19 cellular contexts compared by ENCODE assay signal in genomic region chr12:132284618-132285310, GRCh38. TPM values are rescaled to one million over a fixed set of nuclear protein-coding genes. Genes with fewer than 3 reads are reported as not detected.
DNase-seq lines count a peak whose midpoint lies in the region; ATAC-seq and TF ChIP-seq lines count a peak whose summit lies in the region.
"Had no signal": no experiment of that assay in that cellular context is flagged by ENCODE, and none has a peak within 500 bp of the region (broad histone marks: within the 10 kb centered on the region; RNA-seq: fewer than 3 reads in every experiment).

No MANE protein-coding gene starts in this region.

- CTCF ChIA-PET in HEK293 (lab: Yijun Ruan, JAX) = interaction anchor here (0.6 to 1.4 kb wide), 7 partner anchors 10 to 1173 kb away, joined by 3 to 8 read pairs (median 3); no protein-coding TSS in a partner anchor
- CTCF ChIA-PET in RWPE1 (lab: Yijun Ruan, JAX) = interaction anchor here (0.6 to 1.5 kb wide), 5 partner anchors 9 to 714 kb away, joined by 3 to 5 read pairs (median 4); no protein-coding TSS in a partner anchor

- POLR2A ChIA-PET in HEK293 (lab: Yijun Ruan, JAX) = no interaction called here
- POLR2A ChIA-PET in RWPE1 (lab: Yijun Ruan, JAX; ENCODE audit: low non-redundant PET) = no interaction called here

- no peaks in the 10 kb centered on the region for H3K9me3 ChIP-seq in HEK293 (ENCODE audit: control insufficient read depth, insufficient read depth, low read depth, low read length)
- H3K9me3 ChIP-seq: left ventricle myocardium inferior, ovary, suprapubic skin had no signal

- H3K27ac ChIP-seq in HEK293 (ENCODE audit: extremely low read depth, low read depth, low read length) (no peak overlapping the region), RWPE1 (peak overlapping the region; percentile 86), foreskin keratinocyte (peak overlapping the region; percentile 12), brain microvascular endothelial cell (no peak overlapping the region)
- H3K27ac ChIP-seq: left ventricle myocardium inferior, ovary, suprapubic skin had no signal

- H3K27me3 ChIP-seq in foreskin keratinocyte (peaks cover 31% of the 10 kb centered on the region), brain microvascular endothelial cell (replicated peaks) (peaks cover 23% of the 10 kb centered on the region)
- H3K27me3 ChIP-seq: ovary had no signal

- peak; percentile 91 for ATAC-seq in foreskin keratinocyte
- ATAC-seq: activated naive CD8-positive, alpha-beta T cell treated with anti-CD3 and anti-CD28 coated beads, Interleukin-2, amount 50 U/mL, for 24 hours; activated T-helper 17 cell treated with anti-CD3 and anti-CD28 coated beads, Interleukin-2, amount 50 U/mL, for 72 hours had no signal

- in situ Hi-C loops in ACHN (cut with HindIII; ENCODE audit: low pct_ligation_motif_present, low pct_unique_long_range_greater_than_20kb, low sequenced_read_pairs) (no loop called here), brain microvascular endothelial cell (cut with HindIII; ENCODE audit: low pct_ligation_motif_present, low sequenced_read_pairs) (loop anchor here (5.0 kb wide), 1 partner anchor 38 kb away; no protein-coding TSS in a partner anchor)

- peak; percentile 77 for DNase-seq in ACHN
- DNase-seq in RWPE1 (ENCODE audit: low spot score) = peak; percentile 92
- peak; percentile 64 to 76 for DNase-seq in foreskin keratinocyte
- no peak for DNase-seq in NCI-H524 treated with DMSO at 0.1 percent for 48 hours (lab: John Stamatoyannopoulos, UW)
- DNase-seq in DMS53 (lab: John Stamatoyannopoulos, UW) = no peak
- no peak for DNase-seq in brain microvascular endothelial cell
- no peak for DNase-seq in iPS-NIHi7 (ENCODE audit: extremely low spot score)
- DNase-seq: activated naive CD8-positive, alpha-beta T cell treated with anti-CD3 and anti-CD28 coated beads, Interleukin-2, amount 50 U/mL, for 24 hours; central memory CD4-positive, alpha-beta T cell; effector CD8-positive, alpha-beta T cell; Karpas-422; left ventricle myocardium inferior; NCI-H1694; NCI-H446 treated with DMSO at 0.1 percent for 48 hours; ovary; small intestine had no signal

- no peak overlapping the region for H3K4me3 ChIP-seq in HEK293 (ENCODE audit: low read depth, low read length)
- no peak overlapping the region for H3K4me3 ChIP-seq in brain microvascular endothelial cell (ENCODE audit: low read depth, low read length)
- H3K4me3 ChIP-seq: left ventricle myocardium inferior, ovary, suprapubic skin had no signal

- no peaks in the 10 kb centered on the region for H3K36me3 ChIP-seq in HEK293 (ENCODE audit: control insufficient read depth in 2 of 2, insufficient read depth in 1 of 2, low read length in 2 of 2)
- no peaks in the 10 kb centered on the region for H3K36me3 ChIP-seq in brain microvascular endothelial cell (replicated peaks)
- H3K36me3 ChIP-seq: left ventricle myocardium inferior, ovary, suprapubic skin had no signal

- no peak for TF ChIP-seq CTCF in HEK293 (tag by site-specific recombination; IDR thresholded peaks at IDR 0.05)
- no peak for TF ChIP-seq CTCF in RWPE1 (conservative IDR thresholded peaks at IDR 0.05; ENCODE audit: low read depth)
- TF ChIP-seq CTCF in foreskin keratinocyte (conservative IDR thresholded peaks at IDR 0.05) = no peak
- TF ChIP-seq CTCF in brain microvascular endothelial cell (IDR thresholded peaks at IDR 0.05; ENCODE audit: low read depth, low read length, missing control alignments) = no peak

- H3K4me1 ChIP-seq in HEK293 (ENCODE audit: control insufficient read depth, insufficient read depth, low read length) (no peaks in the 10 kb centered on the region), foreskin keratinocyte (no peaks in the 10 kb centered on the region)

TF ChIP-seq in HEK293, 187 proteins besides CTCF, POLR2A, EP300 and RAD21:
- peak; percentile 75 for TF ChIP-seq ZIC2 (tag by site-specific recombination; IDR thresholded peaks at IDR 0.05)
- TF ChIP-seq, protein P1, sequence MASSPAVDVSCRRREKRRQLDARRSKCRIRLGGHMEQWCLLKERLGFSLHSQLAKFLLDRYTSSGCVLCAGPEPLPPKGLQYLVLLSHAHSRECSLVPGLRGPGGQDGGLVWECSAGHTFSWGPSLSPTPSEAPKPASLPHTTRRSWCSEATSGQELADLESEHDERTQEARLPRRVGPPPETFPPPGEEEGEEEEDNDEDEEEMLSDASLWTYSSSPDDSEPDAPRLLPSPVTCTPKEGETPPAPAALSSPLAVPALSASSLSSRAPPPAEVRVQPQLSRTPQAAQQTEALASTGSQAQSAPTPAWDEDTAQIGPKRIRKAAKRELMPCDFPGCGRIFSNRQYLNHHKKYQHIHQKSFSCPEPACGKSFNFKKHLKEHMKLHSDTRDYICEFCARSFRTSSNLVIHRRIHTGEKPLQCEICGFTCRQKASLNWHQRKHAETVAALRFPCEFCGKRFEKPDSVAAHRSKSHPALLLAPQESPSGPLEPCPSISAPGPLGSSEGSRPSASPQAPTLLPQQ (tag by site-specific recombination; IDR thresholded peaks at IDR 0.05) = peak; percentile 62; the same call in 1 of the 2 replicates
- no peak for TF ChIP-seq ZNF501 (tag by site-specific recombination; IDR thresholded peaks at IDR 0.05)
- TF ChIP-seq ZFP69B (tag by site-specific recombination; IDR thresholded peaks at IDR 0.05) = peak; percentile 52; the same call in 1 of the 2 replicates
- TF ChIP-seq, protein P2, sequence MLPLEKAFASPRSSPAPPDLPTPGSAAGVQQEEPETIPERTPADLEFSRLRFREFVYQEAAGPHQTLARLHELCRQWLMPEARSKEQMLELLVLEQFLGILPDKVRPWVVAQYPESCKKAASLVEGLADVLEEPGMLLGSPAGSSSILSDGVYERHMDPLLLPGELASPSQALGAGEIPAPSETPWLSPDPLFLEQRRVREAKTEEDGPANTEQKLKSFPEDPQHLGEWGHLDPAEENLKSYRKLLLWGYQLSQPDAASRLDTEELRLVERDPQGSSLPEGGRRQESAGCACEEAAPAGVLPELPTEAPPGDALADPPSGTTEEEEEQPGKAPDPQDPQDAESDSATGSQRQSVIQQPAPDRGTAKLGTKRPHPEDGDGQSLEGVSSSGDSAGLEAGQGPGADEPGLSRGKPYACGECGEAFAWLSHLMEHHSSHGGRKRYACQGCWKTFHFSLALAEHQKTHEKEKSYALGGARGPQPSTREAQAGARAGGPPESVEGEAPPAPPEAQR (tag by site-specific recombination; IDR thresholded peaks at IDR 0.05) = no peak
- TF ChIP-seq GLIS2 (tag by site-specific recombination; IDR thresholded peaks at IDR 0.05) = peak; percentile 50
- TF ChIP-seq GLIS1 (tag by site-specific recombination; IDR thresholded peaks at IDR 0.05) = peak; percentile 64

RNA-seq across cellular contexts. Expression of gene GALNT9, which starts 44.6 kb away (rescaled TPM):
- not detected in 2 replicates for total RNA-seq in foreskin keratinocyte
- not detected in 2 replicates for polyA plus RNA-seq in foreskin keratinocyte
- total RNA-seq: left ventricle myocardium inferior, suprapubic skin had no signal

Comparison
In these comparisons a context has a peak if more than half of its experiments do, and no peak if none do; other contexts are left out.
1. DNase-seq: peak in ACHN (single experiment), RWPE1 (single experiment) and foreskin keratinocyte (2 of 2); none in NCI-H524 treated with DMSO at 0.1 percent for 48 hours (single experiment), DMS53 (single experiment), brain microvascular endothelial cell (single experiment) and iPS-NIHi7 (single experiment).
2. H3K27ac ChIP-seq: peak in RWPE1 (single experiment) and foreskin keratinocyte (single experiment); none in HEK293 (single experiment) and brain microvascular endothelial cell (single experiment).